21 cellular contexts compared by ENCODE assay signal in genomic region chr7:138067774-138068173, GRCh38. TPM values are rescaled to one million over a fixed set of nuclear protein-coding genes. Genes with fewer than 3 reads are reported as not detected.
A peak's percentile ranks its signal among the peaks of the same experiment; 100 is the strongest.
DNase-seq lines count a peak whose midpoint lies in the region; ATAC-seq, FAIRE-seq and TF ChIP-seq lines count a peak whose summit lies in the region.
"Had no signal": no experiment of that assay in that cellular context is flagged by ENCODE, and none has a peak within 500 bp of the region (broad histone marks: within the 10 kb centered on the region; RNA-seq: fewer than 3 reads in every experiment).

No MANE protein-coding gene starts in this region.

- FAIRE-seq in H1 (lab: Jason Lieb, UNC) = peak; percentile 13
- FAIRE-seq: G401.6 had no signal

- no peak for TF ChIP-seq EP300 in H1 (IDR thresholded peaks at IDR 0.05; ENCODE audit: borderline replicate concordance in 1 of 2, low read depth in 2 of 2, low read length in 2 of 2)

- no peak overlapping the region for H2AFZ ChIP-seq in H1 (ENCODE audit: low read length)
- H2AFZ ChIP-seq: GM23248 had no signal

- H3K27ac ChIP-seq in H1 (ENCODE audit: low read depth, low read length) = no peak overlapping the region
- no peak overlapping the region for H3K27ac ChIP-seq in liver (ENCODE audit: low read depth in 1 of 2, low read length in 2 of 2)
- no peak overlapping the region for H3K27ac ChIP-seq in prostate gland
- H3K27ac ChIP-seq: GM23248 had no signal

- no peak overlapping the region for H2BK20ac ChIP-seq in H1 (ENCODE audit: low read length)

- POLR2A ChIA-PET in H1 (lab: Charles Lee; ENCODE audit: partially characterized antibody) = no interaction called here

- TF ChIP-seq CTCF in H1 (IDR thresholded peaks at IDR 0.05; ENCODE audit: control extremely low read depth in 1 of 3, insufficient read depth in 1 of 3, low read depth in 1 of 3, low read length in 3 of 3) = no peak
- no peak for TF ChIP-seq CTCF in liver (IDR thresholded peaks at IDR 0.05; ENCODE audit: low read depth, low read length, missing input control)
- no peak for TF ChIP-seq CTCF in prostate gland (IDR thresholded peaks at IDR 0.05)

- H4K8ac ChIP-seq in H1 (ENCODE audit: extremely low read depth, insufficient read depth, low read length) = no peak overlapping the region

- H3K56ac ChIP-seq in H1 (replicated peaks; ENCODE audit: insufficient read length, low read depth, low read length) = no peak overlapping the region

- CTCF ChIA-PET in H1 (lab: Charles Lee; ENCODE audit: partially characterized antibody) = interaction anchor here (1.6 kb wide), 1 partner anchor 65 kb away, joined by 4 read pairs; no protein-coding TSS in a partner anchor

- no peak overlapping the region for H4K91ac ChIP-seq in H1 (replicated peaks; ENCODE audit: insufficient read length, low read length)

- TF ChIP-seq RAD21 in H1 (IDR thresholded peaks at IDR 0.05 in 1 of 2, conservative IDR thresholded peaks at IDR 0.05 in 1 of 2; ENCODE audit: low read depth in 2 of 2, low read length in 2 of 2) (no peak), liver (IDR thresholded peaks at IDR 0.05) (peak; percentile 7 to 47)

- H3K18ac ChIP-seq in H1 (ENCODE audit: extremely low read depth, low read length) = no peak overlapping the region

- no peak overlapping the region for H3K23ac ChIP-seq in H1 (ENCODE audit: insufficient read length)

- H3K9me3 ChIP-seq in H1 (ENCODE audit: insufficient read depth in 2 of 2, low read depth in 1 of 2, low read length in 1 of 2) = no peaks in the 10 kb centered on the region
- H3K9me3 ChIP-seq in liver (ENCODE audit: control insufficient read depth in 4 of 4, low read length in 3 of 4) = no peaks in the 10 kb centered on the region
- H3K9me3 ChIP-seq in prostate gland = no peaks in the 10 kb centered on the region
- H3K9me3 ChIP-seq: Caco-2 had no signal

- no peak overlapping the region for H3K9ac ChIP-seq in H1 (replicated peaks in 1 of 4; ENCODE audit: extremely low read depth in 1 of 4, low read depth in 3 of 4, low read length in 3 of 4)
- no peak overlapping the region for H3K9ac ChIP-seq in liver (ENCODE audit: low read depth in 1 of 2, low read length in 2 of 2)
- H3K9ac ChIP-seq: GM23248 had no signal

- H3K23me2 ChIP-seq in H1 (ENCODE audit: low read depth, low read length) = no peaks in the 10 kb centered on the region

- no peak overlapping the region for H4K5ac ChIP-seq in H1 (ENCODE audit: insufficient read length, low read depth, low read length)

- ATAC-seq in left cardiac atrium = no peak

- H3K4ac ChIP-seq in H1 (replicated peaks; ENCODE audit: insufficient read length, low read depth, low read length) = no peak overlapping the region

- no peak overlapping the region for H2AK5ac ChIP-seq in H1 (ENCODE audit: low read depth, low read length)

- H4K20me1 ChIP-seq in H1 (replicated peaks in 1 of 2; ENCODE audit: control insufficient read depth in 1 of 2, insufficient read depth in 2 of 2, low read length in 2 of 2) = no peaks in the 10 kb centered on the region

- no peaks in the 10 kb centered on the region for H3K79me2 ChIP-seq in H1 (ENCODE audit: control insufficient read depth in 1 of 2, insufficient read depth in 2 of 2, low read length in 2 of 2)

- H3K4me2 ChIP-seq in H1 (ENCODE audit: insufficient read depth in 1 of 2, low read depth in 2 of 2, low read length in 2 of 2) = no peak overlapping the region

- H3K14ac ChIP-seq in H1 (ENCODE audit: insufficient read length) = no peak overlapping the region

- no peak overlapping the region for H2BK15ac ChIP-seq in H1 (ENCODE audit: low read length)

- H3K36me3 ChIP-seq in H1 (ENCODE audit: control insufficient read depth in 2 of 4, insufficient read depth in 4 of 4, low read length in 3 of 4) (no peaks in the 10 kb centered on the region), liver (ENCODE audit: control insufficient read depth in 4 of 4, insufficient read depth in 3 of 4, low read depth in 1 of 4, low read length in 3 of 4) (peaks cover 0 to 2% (median 0%) of the 10 kb centered on the region in 4 donors), prostate gland (no peaks in the 10 kb centered on the region)

- peaks cover 1 to 8% (median 4%) of the 10 kb centered on the region in 4 experiments; a peak in 5 of 7 replicates for H3K4me1 ChIP-seq in H1 (replicated peaks in 1 of 4; ENCODE audit: control insufficient read depth in 3 of 4, insufficient read depth in 4 of 4, low read length in 3 of 4)
- H3K4me1 ChIP-seq in liver (ENCODE audit: control insufficient read depth in 4 of 4, insufficient read depth in 4 of 4, low read length in 3 of 4) = peaks cover 0 to 59% (median 50%) of the 10 kb centered on the region in 4 donors
- H3K4me1 ChIP-seq in prostate gland (replicated peaks) = no peaks in the 10 kb centered on the region

- no peak overlapping the region for H2BK120ac ChIP-seq in H1 (replicated peaks; ENCODE audit: low read depth, low read length)

- 87% methylated on average over 3 of the region's 3 CpGs; no CpG with 5 or more reads in 1 of the 2 experiments for WGBS in H1 (ENCODE audit: extremely low coverage in 1 of 2, insufficient coverage in 1 of 2, insufficient read length in 1 of 2, insufficient replicate concordance in 2 of 2, low coverage in 1 of 2, low lambda C conversion rate in 2 of 2, missing lambda C conversion rate in 1 of 2), 2 experiments
- 38% methylated on average over 3 of the region's 3 CpGs for WGBS in liver
- 90% methylated on average over 3 of the region's 3 CpGs for WGBS in prostate gland

- H3K79me1 ChIP-seq in H1 (ENCODE audit: low read depth, low read length) = no peaks in the 10 kb centered on the region

- intact Hi-C loops in left cardiac atrium (cut with DNase I) = no loop called here
- intact Hi-C loops in prostate gland (cut with DNase I) = no loop called here

- H2BK5ac ChIP-seq in H1 (ENCODE audit: low read depth, low read length) = no peak overlapping the region

- no peak overlapping the region for H3K4me3 ChIP-seq in H1 (ENCODE audit: extremely low read depth in 1 of 4, insufficient read depth in 2 of 4, low read depth in 3 of 4, low read length in 4 of 4)
- H3K4me3 ChIP-seq in liver (ENCODE audit: low read depth in 1 of 3, low read length in 3 of 3) = no peak overlapping the region
- no peak overlapping the region for H3K4me3 ChIP-seq in prostate gland
- H3K4me3 ChIP-seq: GM23248 had no signal

- TF ChIP-seq POLR2A in H1 (IDR thresholded peaks at IDR 0.05; ENCODE audit: control extremely low read depth in 1 of 2, low read depth in 2 of 2, low read length in 2 of 2) (no peak), prostate gland (IDR thresholded peaks at IDR 0.05) (no peak)

- H3K27me3 ChIP-seq in H1 (replicated peaks in 1 of 4; ENCODE audit: control insufficient read depth in 3 of 4, extremely low read depth in 1 of 4, insufficient read depth in 3 of 4, low read length in 3 of 4) (no peaks in the 10 kb centered on the region), liver (ENCODE audit: control insufficient read depth in 4 of 4, insufficient read depth in 4 of 4, low read length in 3 of 4) (no peaks in the 10 kb centered on the region), prostate gland (replicated peaks; ENCODE audit: insufficient read depth) (no peaks in the 10 kb centered on the region)

- H2BK12ac ChIP-seq in H1 (ENCODE audit: low read depth, low read length) = no peak overlapping the region

- DNase-seq in H1 (ENCODE audit: low read depth in 1 of 2, low spot score in 2 of 2) (no peak), kidney tubule cell (ENCODE audit: low spot score) (peak; percentile 47), renal cortical epithelial cell (ENCODE audit: low read depth) (peak; percentile 12), left cardiac atrium (no peak), NCI-H226 (no peak), prostate gland (ENCODE audit: low spot score) (no peak)
- no peak for DNase-seq in stimulated activated naive CD4-positive, alpha-beta T cell treated with Interleukin-2 at 50 U/mL for 16 hours (lab: John Stamatoyannopoulos, UW)
- DNase-seq: C1 segment of cervical spinal cord; CD4-positive, alpha-beta memory T cell; DMS153; DND-41; GM23248; H9; HFFc6 had no signal

TF ChIP-seq in H1, 55 proteins besides CTCF, POLR2A, EP300 and RAD21 (continues in another document):
- TF ChIP-seq GTF2F1 (IDR thresholded peaks at IDR 0.05; ENCODE audit: borderline replicate concordance, low read depth, low read length) (no peak), EZH2 (IDR thresholded peaks at IDR 0.05; ENCODE audit: low read depth, low read length, severe bottlenecking) (no peak), SP4 (IDR thresholded peaks at IDR 0.05; ENCODE audit: low read length) (no peak), JUND (IDR thresholded peaks at IDR 0.05; ENCODE audit: low read length) (no peak), CBX8 (IDR thresholded peaks at IDR 0.05; ENCODE audit: borderline replicate concordance, low read depth, low read length) (no peak), SAP30 (IDR thresholded peaks at IDR 0.05; ENCODE audit: insufficient read depth, insufficient replicate concordance, low read length) (no peak), TEAD4 (IDR thresholded peaks at IDR 0.05; ENCODE audit: low read depth, low read length) (no peak)

TF ChIP-seq in liver, 16 proteins besides CTCF, POLR2A, EP300 and RAD21 (continues in another document):
- peak; percentile 78 for TF ChIP-seq HNF4G (IDR thresholded peaks at IDR 0.05)
- no peak for TF ChIP-seq TAF1 (conservative IDR thresholded peaks at IDR 0.05)
- no peak for TF ChIP-seq FOXA1 (IDR thresholded peaks at IDR 0.05)
- TF ChIP-seq FOXA2 (IDR thresholded peaks at IDR 0.05) = no peak
- TF ChIP-seq GABPA (IDR thresholded peaks at IDR 0.05 in 1 of 2, conservative IDR thresholded peaks at IDR 0.05 in 1 of 2) = no peak
- TF ChIP-seq NR2F2 (IDR thresholded peaks at IDR 0.05) = no peak
- TF ChIP-seq ATF3 (IDR thresholded peaks at IDR 0.05) = peak; percentile 55

RNA-seq across cellular contexts. Expression of gene AKR1D1, which starts 8.5 kb away (rescaled TPM):
- total RNA-seq in H1 (2021; fragmentation: NEBNext Ultra II Directional; extraction: Animal tissue kit (Norgen Biotek cat#: 25700)) = not detected in 2 replicates
- polyA plus RNA-seq in H1 (2011; rRNA removed) (not detected in 2 replicates), liver (10 to 100 TPM; 18.6 to 44.4 TPM)
- polyA plus RNA-seq in H1 (2011; cell fraction: cytosol; rRNA removed) = 0.03 TPM
- polyA plus RNA-seq in H1 (2011; cell fraction: nucleus; rRNA removed) = not detected
- polyA plus RNA-seq in H1 (2012, experiment 1 of 2) = not detected in 4 replicates
- not detected for polyA plus RNA-seq in H1 (2012, experiment 2 of 2)
- 0.06 TPM for polyA plus RNA-seq in H1 (2013, experiment 1 of 2)
- 0.13 TPM for polyA plus RNA-seq in H1 (2013, experiment 2 of 2)
- 0.16 and 0.20 TPM in 2 replicates for polyA minus RNA-seq in H1 (2011; rRNA and poly(A)+ RNA removed)
- polyA minus RNA-seq in H1 (2011; cell fraction: cytosol; rRNA and poly(A)+ RNA removed) = not detected
- polyA minus RNA-seq in H1 (2011; cell fraction: nucleus; rRNA and poly(A)+ RNA removed) = not detected
- total RNA-seq in liver (10 to 100 TPM; 19.5 to 93.9 TPM), renal cortical epithelial cell (not detected in 2 replicates), left cardiac atrium (not detected), prostate gland (not detected)
- total RNA-seq: A172; A673; CD4-positive, alpha-beta memory T cell; GM23248; H4 had no signal
- polyA plus RNA-seq: BJ; CD4-positive, alpha-beta memory T cell; GM23248 had no signal

Comparison
In these comparisons a context has a peak if more than half of its experiments do, and no peak if none do; other contexts are left out.
1. DNase-seq: peak in kidney tubule cell (single experiment) and renal cortical epithelial cell (single experiment); none in H1 (0 of 2), left cardiac atrium (single experiment), stimulated activated naive CD4-positive, alpha-beta T cell treated with Interleukin-2 at 50 U/mL for 16 hours (single experiment), NCI-H226 (single experiment) and prostate gland (single experiment).
2. RNA of gene AKR1D1, which starts 8.5 kb away (total RNA-seq): 19.5 to 93.9 TPM in liver; not detected in H1, not detected in renal cortical epithelial cell, not detected in left cardiac atrium and not detected in prostate gland; every median in the first group is over 10 times any median in the second.